In the genomic region with DNA sequence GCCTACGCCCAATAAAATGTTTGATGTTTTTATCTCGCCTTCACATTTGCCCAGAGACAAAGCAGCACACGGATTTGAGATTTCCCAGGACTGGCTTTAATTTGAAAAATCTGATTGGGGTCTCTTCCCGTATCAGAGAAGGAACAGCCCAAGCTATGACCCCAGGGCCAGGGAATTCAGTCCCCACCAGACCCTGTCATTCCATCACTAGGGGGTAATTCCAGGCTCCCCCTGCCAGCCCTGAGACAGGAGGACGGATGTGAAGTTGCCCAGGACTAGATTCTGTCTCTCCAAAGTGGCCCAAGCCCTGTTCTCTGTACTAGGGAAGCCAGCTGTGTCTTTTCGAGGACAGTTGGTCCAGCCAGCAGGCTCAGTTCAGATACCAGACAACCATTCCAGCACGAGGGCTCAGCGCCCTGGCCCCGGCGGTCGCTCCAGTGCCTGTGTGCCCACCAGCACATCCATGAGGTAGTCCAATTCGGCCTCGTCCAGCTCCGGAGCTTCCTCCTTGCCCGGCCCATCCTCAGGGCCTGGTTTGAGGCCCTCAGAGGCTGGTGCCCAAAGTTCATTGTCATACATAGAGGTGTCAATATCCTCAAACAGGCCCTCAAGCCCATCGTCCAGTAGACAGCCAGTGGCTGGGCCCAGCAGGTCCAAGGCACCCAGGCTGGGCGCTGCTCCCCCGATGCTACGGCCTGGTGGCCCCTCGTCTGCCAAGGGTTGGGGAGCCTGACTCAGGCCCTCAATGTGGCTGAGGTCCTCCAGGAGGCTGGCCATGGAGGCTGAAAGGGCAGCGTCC, we compare ENCODE assay signal across 11 cellular contexts. TPM values are rescaled to one million over a fixed set of nuclear protein-coding genes. Genes with fewer than 3 reads are reported as not detected.
A peak's percentile ranks its signal among the peaks of the same experiment; 100 is the strongest.
DNase-seq lines count a peak whose midpoint lies in the region; ATAC-seq and TF ChIP-seq lines count a peak whose summit lies in the region.
"Had no signal": no experiment of that assay in that cellular context is flagged by ENCODE, and none has a peak within 500 bp of the region (broad histone marks: within the 10 kb centered on the region; RNA-seq: fewer than 3 reads in every experiment).

No MANE protein-coding gene starts in this region.

- H3K27me3 ChIP-seq in heart left ventricle = no peaks in the 10 kb centered on the region
- H3K27me3 ChIP-seq in body of pancreas = no peaks in the 10 kb centered on the region

- peaks cover 17% of the 10 kb centered on the region for H3K4me1 Mint-ChIP-seq in type B pancreatic cell (ENCODE audit: unreplicated experiment)

- H3K36me3 ChIP-seq in heart left ventricle = peaks cover 3 to 24% (median 16%) of the 10 kb centered on the region in 9 donors
- H3K36me3 ChIP-seq in body of pancreas (replicated peaks in 1 of 2; ENCODE audit: insufficient read depth in 1 of 2, low read depth in 2 of 2) = no peaks in the 10 kb centered on the region

- H3K27ac Mint-ChIP-seq in type B pancreatic cell = peak overlapping the region; percentile 95

- DNase-seq in heart left ventricle = peak in 1 of 5 donors; percentile 17
- DNase-seq in Right ventricle myocardium inferior (ENCODE audit: missing footprints) = no peak
- DNase-seq in body of pancreas = no peak
- peak; percentile 28 for DNase-seq in myocyte (ENCODE audit: low read depth)
- no peak for DNase-seq in type B pancreatic cell (ENCODE audit: extremely low spot score, unreplicated experiment)
- DNase-seq: effector CD8-positive, alpha-beta T cell; KBM-7 had no signal

- no peaks in the 10 kb centered on the region for H3K9me3 ChIP-seq in heart left ventricle
- no peaks in the 10 kb centered on the region for H3K9me3 ChIP-seq in body of pancreas

- H3K27me3 Mint-ChIP-seq in type B pancreatic cell = no peaks in the 10 kb centered on the region

- H3K4me3 ChIP-seq in heart left ventricle (peak overlapping the region in 3 of 12 donors; percentile 5 to 65 (median 6)), body of pancreas (no peak overlapping the region)

- TF ChIP-seq CTCF in heart left ventricle (IDR thresholded peaks at IDR 0.05) (no peak), body of pancreas (IDR thresholded peaks at IDR 0.05) (no peak), type B pancreatic cell (conservative IDR thresholded peaks at IDR 0.05) (no peak)

- peak overlapping the region; percentile 39 for H3K4me3 Mint-ChIP-seq in type B pancreatic cell

- H3K9me3 Mint-ChIP-seq in type B pancreatic cell = no peaks in the 10 kb centered on the region

- 78 to 83% (median 81%) methylated on average over 10 to 21 of the region's 21 CpGs for WGBS in heart left ventricle, 4 donors
- WGBS in body of pancreas, 2 donors = 85 to 90% methylated on average over 6 to 21 of the region's 21 CpGs

- ATAC-seq in heart left ventricle = no peak
- ATAC-seq in Right ventricle myocardium inferior = no peak
- ATAC-seq in body of pancreas = no peak
- no peak for ATAC-seq in GM21423 (IDR thresholded peaks at IDR 0.05; ENCODE audit: unreplicated experiment)
- ATAC-seq in HG03039 (IDR thresholded peaks at IDR 0.05; ENCODE audit: unreplicated experiment) = no peak
- no peak for ATAC-seq in GM19467 (IDR thresholded peaks at IDR 0.05; ENCODE audit: unreplicated experiment)
- ATAC-seq: left colon had no signal

- no peaks in the 10 kb centered on the region for H3K36me3 Mint-ChIP-seq in type B pancreatic cell

- TF ChIP-seq POLR2A in heart left ventricle (IDR thresholded peaks at IDR 0.05) = no peak
- TF ChIP-seq POLR2A in body of pancreas (IDR thresholded peaks at IDR 0.05) = no peak

- intact Hi-C loops in heart left ventricle (cut with DNase I) (loop anchor here in 3 of 10 donors (5.0 to 10.0 kb wide), 5 partner anchors 75 to 385 kb away; a partner anchor contains a TSS), Right ventricle myocardium inferior (cut with DNase I) (loop anchor here (5.0 to 10.0 kb wide), 2 partner anchors 75 to 292 kb away; a partner anchor contains a TSS), body of pancreas (cut with DNase I) (no loop called here)

- H3K4me1 ChIP-seq in heart left ventricle = peaks cover 0 to 51% (median 35%) of the 10 kb centered on the region in 12 donors
- peaks cover 16% of the 10 kb centered on the region for H3K4me1 ChIP-seq in body of pancreas

- H3K27ac ChIP-seq in heart left ventricle (peak overlapping the region in 11 of 12 donors; percentile 12 to 100 (median 99)), body of pancreas (peak overlapping the region in 3 of 4 donors; percentile 63 to 100 (median 99))

RNA-seq across cellular contexts. Expression of a gene that starts 3.2 kb away (rescaled TPM):
- total RNA-seq in heart left ventricle (10 to 100 TPM in 6 of 9 donors, 1 to 10 TPM in 3; 7.6 to 28.0 (median 11.5) TPM), Right ventricle myocardium inferior (12.0 TPM), body of pancreas (1 to 10 TPM; 6.9 to 7.3 TPM), myocyte (12.9 and 23.0 TPM in 2 replicates), type B pancreatic cell (ENCODE audit: low replicate concordance) (9.2 and 14.4 TPM in 2 replicates)
- polyA plus RNA-seq in heart left ventricle = 10 to 100 TPM; 10.2 to 40.2 TPM
- polyA plus RNA-seq in myocyte (2012) = 21.1 TPM

RNA-seq across cellular contexts. Expression of a gene that starts 9.4 kb away (rescaled TPM):
- 1 to 10 TPM; 2.5 to 4.6 (median 3.1) TPM for total RNA-seq in heart left ventricle
- 1 to 10 TPM; 2.9 to 4.3 TPM for polyA plus RNA-seq in heart left ventricle
- total RNA-seq in Right ventricle myocardium inferior = 3.5 TPM
- total RNA-seq in body of pancreas = 10 to 100 TPM in 1 of 2 donors, 1 to 10 TPM in 1; 5.7 to 14.8 TPM
- 2.6 and 2.8 TPM in 2 replicates for total RNA-seq in myocyte
- polyA plus RNA-seq in myocyte (2012) = 3.6 TPM
- total RNA-seq in type B pancreatic cell (ENCODE audit: low replicate concordance) = 1.2 and 11.7 TPM in 2 replicates

RNA-seq across cellular contexts. Expression of a gene that starts 21.5 kb away (rescaled TPM):
- total RNA-seq in heart left ventricle (10 to 100 TPM; 17.6 to 38.7 (median 26.0) TPM), Right ventricle myocardium inferior (28.2 TPM), body of pancreas (10 to 100 TPM in 1 of 2 donors, 1 to 10 TPM in 1; 5.7 to 10.2 TPM), myocyte (28.1 and 35.2 TPM in 2 replicates), type B pancreatic cell (ENCODE audit: low replicate concordance) (33.7 and 41.7 TPM in 2 replicates)
- polyA plus RNA-seq in heart left ventricle = 10 to 100 TPM; 23.2 to 36.9 TPM
- 42.8 TPM for polyA plus RNA-seq in myocyte (2012)

RNA-seq across cellular contexts. Expression of a gene that starts 32.6 kb away (rescaled TPM):
- under 1 TPM in 3 of 9 donors, not detected in 6; 0.07 to 0.14 (median 0.12) TPM for total RNA-seq in heart left ventricle
- polyA plus RNA-seq in heart left ventricle = under 1 TPM; 0.08 to 0.12 TPM
- total RNA-seq in Right ventricle myocardium inferior = not detected
- not detected for total RNA-seq in body of pancreas
- 0.05 and 0.26 TPM in 2 replicates for total RNA-seq in myocyte
- polyA plus RNA-seq in myocyte (2012) = 0.59 TPM
- total RNA-seq in type B pancreatic cell (ENCODE audit: low replicate concordance) = 0.12 TPM in 1 of 2 replicates, not detected in the other

RNA-seq across cellular contexts. Expression of a gene that starts 42.9 kb away (rescaled TPM):
- 100 to 1,000 TPM in 5 of 9 donors, 10 to 100 TPM in 4; 76.3 to 330 (median 100) TPM for total RNA-seq in heart left ventricle
- 100 to 1,000 TPM; 115 to 164 TPM for polyA plus RNA-seq in heart left ventricle
- total RNA-seq in Right ventricle myocardium inferior = 127 TPM
- total RNA-seq in body of pancreas = 100 to 1,000 TPM in 1 of 2 donors, 10 to 100 TPM in 1; 79.8 to 109 TPM
- 75.8 and 76.3 TPM in 2 replicates for total RNA-seq in myocyte
- 101 TPM for polyA plus RNA-seq in myocyte (2012)
- total RNA-seq in type B pancreatic cell (ENCODE audit: low replicate concordance) = 32.2 and 47.9 TPM in 2 replicates
